In the genomic region with DNA sequence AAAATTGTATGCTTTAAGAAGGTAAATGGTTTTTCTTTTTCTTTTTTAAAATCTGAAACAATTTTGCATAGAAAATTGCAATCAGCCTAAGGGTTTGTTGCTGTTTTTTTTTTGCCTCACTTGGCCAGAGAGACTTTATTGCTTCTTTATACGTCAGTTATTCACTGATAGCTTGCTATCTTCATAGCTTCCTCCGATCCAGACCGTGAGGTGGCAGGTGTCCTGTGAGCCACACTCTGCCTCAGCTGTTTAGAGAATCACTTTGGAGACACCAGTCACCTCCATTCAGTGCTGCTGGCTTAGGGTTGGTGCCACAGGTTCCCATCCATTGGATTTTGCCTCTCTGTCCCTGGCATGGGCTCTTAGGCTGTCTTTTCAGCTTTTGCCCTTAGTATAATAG, we compare ENCODE assay signal across 11 cellular contexts.
DNase-seq lines count a peak whose midpoint lies in the region; ATAC-seq, FAIRE-seq and TF ChIP-seq lines count a peak whose summit lies in the region.
"Had no signal": no experiment of that assay in that cellular context is flagged by ENCODE, and none has a peak within 500 bp of the region (broad histone marks: within the 10 kb centered on the region; RNA-seq: fewer than 3 reads in every experiment).

No MANE protein-coding gene starts in this region.

- no peaks in the 10 kb centered on the region for H3K9me2 ChIP-seq in Loucy (replicated peaks; ENCODE audit: low read depth, low read length)

- peak overlapping the region; percentile 89 for H3K9ac ChIP-seq in Loucy (ENCODE audit: low read depth, low read length, poor library complexity, severe bottlenecking)
- H3K9ac ChIP-seq in kidney (ENCODE audit: low read length in 2 of 2), result no peak overlapping the region

- peak overlapping the region; percentile 69 to 81 for H3K27ac ChIP-seq in coronary artery
- H3K27ac ChIP-seq in upper lobe of left lung, result peak overlapping the region in 3 of 4 donors; percentile 62 to 85 (median 65)
- no peak overlapping the region for H3K27ac ChIP-seq in kidney (ENCODE audit: low read depth in 2 of 2, low read length in 2 of 2)
- H3K27ac ChIP-seq: SK-N-MC had no signal

- DNase-seq in coronary artery (ENCODE audit: low spot score) (no peak), upper lobe of left lung (no peak), NCI-H187 (lab: John Stamatoyannopoulos, UW) (no peak), MV-4-11 (lab: John Stamatoyannopoulos, UW) (no peak), kidney (no peak)
- DNase-seq: effector memory CD8-positive, alpha-beta T cell; NCI-H1417 treated with DMSO at 0.1 percent for 48 hours had no signal

- no peak for TF ChIP-seq EP300 in upper lobe of left lung (IDR thresholded peaks at IDR 0.05)

- H3K4me3 ChIP-seq in Loucy (ENCODE audit: low read length, poor library complexity, severe bottlenecking), result peak overlapping the region; percentile 72
- H3K4me3 ChIP-seq in coronary artery, result no peak overlapping the region
- peak overlapping the region; percentile 12 for H3K4me3 ChIP-seq in mononuclear cell (ENCODE audit: low read length)
- no peak overlapping the region for H3K4me3 ChIP-seq in upper lobe of left lung
- H3K4me3 ChIP-seq in kidney (ENCODE audit: low read length in 2 of 2), result no peak overlapping the region
- H3K4me3 ChIP-seq: SK-N-MC had no signal

- no peak for TF ChIP-seq POLR2A in upper lobe of left lung (IDR thresholded peaks at IDR 0.05)

- H3K27me3 ChIP-seq in Loucy (ENCODE audit: insufficient read depth, low read length, poor library complexity, severe bottlenecking) (no peaks in the 10 kb centered on the region), mononuclear cell (ENCODE audit: insufficient read depth, low read length) (no peaks in the 10 kb centered on the region), upper lobe of left lung (no peaks in the 10 kb centered on the region)

- H3F3A ChIP-seq in Loucy (ENCODE audit: low read depth), result peaks cover 26% of the 10 kb centered on the region

- FAIRE-seq in kidney (lab: Jason Lieb, UNC), result no peak
- FAIRE-seq: H1 had no signal

- peak overlapping the region; percentile 89 for H3K4me2 ChIP-seq in Loucy (ENCODE audit: low read depth, low read length, poor library complexity, severe bottlenecking)

- H3K9me3 ChIP-seq in Loucy (ENCODE audit: insufficient read depth, low read depth, low read length) (no peaks in the 10 kb centered on the region), mononuclear cell (ENCODE audit: low read depth, low read length) (no peaks in the 10 kb centered on the region), upper lobe of left lung (no peaks in the 10 kb centered on the region), kidney (ENCODE audit: control insufficient read depth in 1 of 2, low read length in 2 of 2) (no peaks in the 10 kb centered on the region)

- no peaks in the 10 kb centered on the region for H4K20me1 ChIP-seq in Loucy (ENCODE audit: insufficient read depth, low read length, poor library complexity, severe bottlenecking)

- ATAC-seq in upper lobe of left lung (ENCODE audit: low FRiP score in 2 of 2), result no peak

- peak overlapping the region; percentile 9; the same call in 1 of the 2 replicates for H2AFZ ChIP-seq in Loucy (ENCODE audit: low read length)

- WGBS in upper lobe of left lung, 2 donors, result 70 to 73% methylated on average over 3 of the region's 3 CpGs

- H3K36me3 ChIP-seq in Loucy (ENCODE audit: insufficient read depth, low read length), result no peaks in the 10 kb centered on the region
- H3K36me3 ChIP-seq in upper lobe of left lung, result no peaks in the 10 kb centered on the region
- H3K36me3 ChIP-seq in kidney (ENCODE audit: control insufficient read depth in 1 of 2, insufficient read depth in 2 of 2, low read length in 2 of 2), result no peaks in the 10 kb centered on the region

- H3K4me1 ChIP-seq in Loucy (ENCODE audit: insufficient read depth, low read length, poor library complexity, severe bottlenecking), result peaks cover 78% of the 10 kb centered on the region
- H3K4me1 ChIP-seq in mononuclear cell (ENCODE audit: insufficient read depth, low read length), result peaks cover 87% of the 10 kb centered on the region
- H3K4me1 ChIP-seq in upper lobe of left lung, result peaks cover 32 to 48% (median 39%) of the 10 kb centered on the region in 4 donors
- no peaks in the 10 kb centered on the region for H3K4me1 ChIP-seq in kidney (ENCODE audit: control insufficient read depth in 1 of 2, insufficient read depth in 1 of 2, low read depth in 1 of 2, low read length in 2 of 2)

- TF ChIP-seq CTCF in Loucy (conservative IDR thresholded peaks at IDR 0.05; ENCODE audit: low read length) (no peak), coronary artery (IDR thresholded peaks at IDR 0.05) (no peak), upper lobe of left lung (IDR thresholded peaks at IDR 0.05) (no peak), kidney (IDR thresholded peaks at IDR 0.05; ENCODE audit: borderline replicate concordance, extremely low read depth, insufficient read depth) (no peak)

- intact Hi-C loops in kidney (cut with DNase I), result no loop called here

- no peaks in the 10 kb centered on the region for H3K79me2 ChIP-seq in Loucy (ENCODE audit: insufficient read depth, low read length)

Comparison
In these comparisons a context has a peak if more than half of its experiments do, and no peak if none do; other contexts are left out.
1. H3K4me3 ChIP-seq: peak in Loucy (single experiment) and mononuclear cell (single experiment); none in coronary artery (single experiment), upper lobe of left lung (0 of 4) and kidney (0 of 2).
2. H3K27ac ChIP-seq: peak in coronary artery (2 of 2) and upper lobe of left lung (3 of 4); none in kidney (0 of 2).